ENCODE assay signal across 10 cellular contexts in genomic region chr13:33494596-33495214, GRCh38.
DNase-seq lines count a peak whose midpoint lies in the region; ATAC-seq and TF ChIP-seq lines count a peak whose summit lies in the region.
"Had no signal": no experiment of that assay in that cellular context is flagged by ENCODE, and none has a peak within 500 bp of the region (broad histone marks: within the 10 kb centered on the region; RNA-seq: fewer than 3 reads in every experiment).

No MANE protein-coding gene starts in this region.

- H3K36me3 Mint-ChIP-seq in activated naive CD8-positive, alpha-beta T cell treated with anti-CD3 and anti-CD28 coated beads for 36 hours = no peaks in the 10 kb centered on the region
- H3K36me3 Mint-ChIP-seq in activated CD4-positive, alpha-beta T cell treated with anti-CD3 and anti-CD28 coated beads, Interleukin-2, amount 10 ng/mL, durations not matched to agents 24 days and 14 days (ENCODE audit: low read depth) = no peaks in the 10 kb centered on the region
- H3K36me3 Mint-ChIP-seq: activated naive CD8-positive, alpha-beta T cell had no signal

- peaks cover 28% of the 10 kb centered on the region for H3K27me3 Mint-ChIP-seq in activated naive CD8-positive, alpha-beta T cell treated with anti-CD3 and anti-CD28 coated beads for 36 hours
- H3K27me3 Mint-ChIP-seq in activated CD4-positive, alpha-beta T cell treated with anti-CD3 and anti-CD28 coated beads, Interleukin-2, amount 10 ng/mL, durations not matched to agents 24 days and 14 days = peaks cover 1% of the 10 kb centered on the region

- H3K9me3 ChIP-seq in SJCRH30 (replicated peaks) = no peaks in the 10 kb centered on the region

- H3K4me1 ChIP-seq in SJCRH30 = peaks cover 19% of the 10 kb centered on the region

- no peaks in the 10 kb centered on the region for H3K36me3 ChIP-seq in SJCRH30

- no peaks in the 10 kb centered on the region for H3K27me3 ChIP-seq in SJCRH30

- ATAC-seq in GM18508 (IDR thresholded peaks at IDR 0.05; ENCODE audit: insufficient read depth, unreplicated experiment) (peak; percentile 61), HG03439 (IDR thresholded peaks at IDR 0.05; ENCODE audit: unreplicated experiment) (no peak), HG03565 (IDR thresholded peaks at IDR 0.05; ENCODE audit: unreplicated experiment) (no peak)

- intact Hi-C loops in activated CD4-positive, alpha-beta T cell treated with anti-CD3 and anti-CD28 coated beads, Interleukin-2, amount 10 ng/mL, durations not matched to agents 24 days and 14 days (cut with micrococcal nuclease) = loop anchor here (5.0 kb wide), 1 partner anchor 48 kb away; no protein-coding TSS in a partner anchor

- H3K27ac Mint-ChIP-seq in activated naive CD8-positive, alpha-beta T cell treated with anti-CD3 and anti-CD28 coated beads for 36 hours = no peak overlapping the region
- no peak overlapping the region for H3K27ac Mint-ChIP-seq in activated CD4-positive, alpha-beta T cell treated with anti-CD3 and anti-CD28 coated beads, Interleukin-2, amount 10 ng/mL, durations not matched to agents 24 days and 14 days
- H3K27ac Mint-ChIP-seq: activated naive CD8-positive, alpha-beta T cell; stimulated activated naive CD8-positive, alpha-beta T cell treated with anti-CD3 and anti-CD28 coated beads, Interleukin-15, Interleukin-2, amounts not matched to agents 100 ng/mL and 50 ng/mL, for 24 hours had no signal

- peak overlapping the region; percentile 51 for H3K27ac ChIP-seq in SJCRH30

- no peak overlapping the region for H3K4me3 Mint-ChIP-seq in activated naive CD8-positive, alpha-beta T cell treated with anti-CD3 and anti-CD28 coated beads for 36 hours
- H3K4me3 Mint-ChIP-seq in activated CD4-positive, alpha-beta T cell treated with anti-CD3 and anti-CD28 coated beads, Interleukin-2, amount 10 ng/mL, durations not matched to agents 24 days and 14 days = no peak overlapping the region
- H3K4me3 Mint-ChIP-seq: activated naive CD8-positive, alpha-beta T cell; stimulated activated naive CD8-positive, alpha-beta T cell treated with anti-CD3 and anti-CD28 coated beads, Interleukin-15, Interleukin-2, amounts not matched to agents 100 ng/mL and 50 ng/mL, for 24 hours had no signal

- H3K4me3 ChIP-seq in SJCRH30 (no peak overlapping the region), fibroblast of pulmonary artery (replicated peaks; ENCODE audit: low read depth, low read length) (peak overlapping the region; percentile 8)

- no peak for TF ChIP-seq CTCF in fibroblast of pulmonary artery (IDR thresholded peaks at IDR 0.05; ENCODE audit: low read length, missing control alignments)

- no peaks in the 10 kb centered on the region for H3K9me3 Mint-ChIP-seq in activated naive CD8-positive, alpha-beta T cell treated with anti-CD3 and anti-CD28 coated beads for 36 hours
- peaks cover 3% of the 10 kb centered on the region for H3K9me3 Mint-ChIP-seq in activated CD4-positive, alpha-beta T cell treated with anti-CD3 and anti-CD28 coated beads, Interleukin-2, amount 10 ng/mL, durations not matched to agents 24 days and 14 days
- H3K9me3 Mint-ChIP-seq: stimulated activated naive CD8-positive, alpha-beta T cell treated with anti-CD3 and anti-CD28 coated beads, Interleukin-15, Interleukin-2, amounts not matched to agents 100 ng/mL and 50 ng/mL, for 24 hours had no signal

- DNase-seq in SJCRH30 (peak; percentile 53 to 68), fibroblast of pulmonary artery (ENCODE audit: low read depth) (peak; percentile 98), renal cortical epithelial cell (ENCODE audit: low read depth) (peak; percentile 89)
- DNase-seq in activated naive CD8-positive, alpha-beta T cell treated with anti-CD3 and anti-CD28 coated beads for 36 hours = no peak
- no peak for DNase-seq in activated CD4-positive, alpha-beta T cell treated with anti-CD3 and anti-CD28 coated beads, Interleukin-2, amount 10 ng/mL, durations not matched to agents 24 days and 14 days

- peaks cover 4% of the 10 kb centered on the region for H3K4me1 Mint-ChIP-seq in activated naive CD8-positive, alpha-beta T cell treated with anti-CD3 and anti-CD28 coated beads for 36 hours
- peaks cover 5% of the 10 kb centered on the region for H3K4me1 Mint-ChIP-seq in activated CD4-positive, alpha-beta T cell treated with anti-CD3 and anti-CD28 coated beads, Interleukin-2, amount 10 ng/mL, durations not matched to agents 24 days and 14 days

Comparison
In these comparisons a context has a peak if more than half of its experiments do, and no peak if none do; other contexts are left out.
1. DNase-seq: peak in SJCRH30 (2 of 2), fibroblast of pulmonary artery (single experiment) and renal cortical epithelial cell (single experiment); none in activated naive CD8-positive, alpha-beta T cell treated with anti-CD3 and anti-CD28 coated beads for 36 hours (single experiment) and activated CD4-positive, alpha-beta T cell treated with anti-CD3 and anti-CD28 coated beads, Interleukin-2, amount 10 ng/mL, durations not matched to agents 24 days and 14 days (single experiment).